ENCODE assay signal across 1 cellular context in the genomic region with DNA sequence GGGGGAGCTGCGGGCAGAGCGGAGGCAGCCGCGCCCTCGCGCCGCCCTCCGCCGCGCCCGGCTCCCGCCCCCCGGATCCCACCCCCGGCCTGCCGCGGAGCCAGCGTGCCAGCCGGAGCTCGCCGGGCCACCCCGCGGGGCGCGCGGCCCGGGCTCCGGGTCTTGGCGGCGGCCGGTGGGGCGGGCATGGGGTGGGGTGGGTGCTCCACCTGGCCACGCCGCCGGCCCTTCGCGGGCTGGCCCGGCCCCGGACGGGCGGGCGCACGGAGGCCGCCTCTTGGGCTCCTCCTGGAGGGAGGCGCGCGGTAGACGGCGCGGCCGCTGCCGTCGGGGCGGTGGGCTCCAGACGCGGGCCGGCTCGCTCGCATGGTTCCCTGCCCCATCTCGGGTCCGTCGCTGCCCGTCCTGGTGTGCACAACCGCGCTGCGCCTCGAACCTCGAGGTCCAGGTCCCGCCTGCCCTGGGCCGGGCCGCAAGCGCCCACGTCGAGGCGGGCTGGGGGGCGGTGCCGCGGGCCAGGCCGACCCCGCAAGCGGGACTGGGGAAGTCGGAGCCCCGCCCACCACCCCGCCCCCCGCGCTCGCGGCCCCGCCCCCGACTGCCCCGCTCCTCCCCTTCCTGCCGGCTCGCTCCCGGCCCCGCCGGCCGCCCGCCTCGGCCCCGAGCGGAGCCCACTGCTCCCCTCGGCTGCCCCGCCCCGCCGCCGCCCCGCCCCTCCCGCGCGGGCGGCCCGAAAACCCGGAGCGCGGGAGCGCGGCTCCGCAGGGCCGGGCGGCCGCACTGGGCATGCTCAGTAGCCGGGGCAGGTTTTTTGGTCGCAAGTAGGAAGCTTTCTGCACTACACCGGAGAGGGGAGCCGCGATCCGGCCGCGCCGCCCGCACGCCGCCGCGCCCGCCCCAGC.
TF ChIP-seq lines count a peak whose summit lies in the region.

TSS of gene CDYL (plus strand) at position 814 of the 902 bp plus-strand sequence. CDS start 380 bp downstream, outside the sequence.

TF ChIP-seq in HepG2, 621 proteins besides CTCF, POLR2A, EP300 and RAD21 (continued from another document and continues in another):
- TF ChIP-seq ZNF687 (CRISPR knock-in tag; IDR thresholded peaks at IDR 0.05) (peak; percentile 73), KLF11 (CRISPR knock-in tag; IDR thresholded peaks at IDR 0.05) (no peak), JUN (CRISPR knock-in tag; IDR thresholded peaks at IDR 0.05) (no peak), ZFP36 (IDR thresholded peaks at IDR 0.05; ENCODE audit: borderline replicate concordance, low read depth, low read length, partially characterized antibody) (no peak), FOXA3 (CRISPR knock-in tag; IDR thresholded peaks at IDR 0.05) (no peak), BHLHE40 (IDR thresholded peaks at IDR 0.05; ENCODE audit: low read length) (no peak), PHF8 (CRISPR knock-in tag; IDR thresholded peaks at IDR 0.05) (peak; percentile 62), ZKSCAN5 (CRISPR knock-in tag; IDR thresholded peaks at IDR 0.05) (no peak), ZNF484 (CRISPR knock-in tag; IDR thresholded peaks at IDR 0.05; ENCODE audit: borderline replicate concordance, low read depth) (no peak), KAT8 (CRISPR knock-in tag; IDR thresholded peaks at IDR 0.05) (no peak), HOXA9 (CRISPR knock-in tag; IDR thresholded peaks at IDR 0.05; ENCODE audit: borderline replicate concordance) (no peak), ZNF564 (CRISPR knock-in tag; IDR thresholded peaks at IDR 0.05) (0 out of 2 replicates have a peak, but pooled peaks have one; percentile 6), SMARCE1 (IDR thresholded peaks at IDR 0.05; ENCODE audit: borderline replicate concordance) (no peak), ZNF282 (IDR thresholded peaks at IDR 0.05; ENCODE audit: partially characterized antibody) (no peak), ZSCAN5A (CRISPR knock-in tag; IDR thresholded peaks at IDR 0.05; ENCODE audit: borderline replicate concordance) (no peak), ZNF883 (CRISPR knock-in tag; IDR thresholded peaks at IDR 0.05; ENCODE audit: not compliant biosample characterization) (no peak), ZBED4 (CRISPR knock-in tag; IDR thresholded peaks at IDR 0.05; ENCODE audit: borderline replicate concordance) (no peak; the same call in 1 of the 2 replicates), RFXAP (CRISPR knock-in tag; IDR thresholded peaks at IDR 0.05; ENCODE audit: borderline replicate concordance) (no peak; the same call in 1 of the 2 replicates), HCFC1 (IDR thresholded peaks at IDR 0.05; ENCODE audit: low read depth, low read length) (no peak), TRIM24 (CRISPR knock-in tag; IDR thresholded peaks at IDR 0.05) (no peak), HOXA5 (CRISPR knock-in tag; IDR thresholded peaks at IDR 0.05) (no peak), SMYD3 (CRISPR knock-in tag; IDR thresholded peaks at IDR 0.05) (no peak), ZNF350 (CRISPR knock-in tag; IDR thresholded peaks at IDR 0.05; ENCODE audit: borderline replicate concordance, low read depth) (no peak), ZNF614 (CRISPR knock-in tag; IDR thresholded peaks at IDR 0.05; ENCODE audit: borderline replicate concordance) (0 out of 2 replicates have a peak, but pooled peaks have one; percentile 38), CENPX (CRISPR knock-in tag; IDR thresholded peaks at IDR 0.05) (no peak), ZNF30 (CRISPR knock-in tag; IDR thresholded peaks at IDR 0.05) (no peak), ZNF605 (CRISPR knock-in tag; IDR thresholded peaks at IDR 0.05) (no peak), ZNF724P (CRISPR knock-in tag; IDR thresholded peaks at IDR 0.05; ENCODE audit: borderline replicate concordance) (no peak; the same call in 1 of the 2 replicates), IKZF4 (CRISPR knock-in tag; IDR thresholded peaks at IDR 0.05; ENCODE audit: borderline replicate concordance, low read depth, not compliant biosample characterization) (peak; percentile 79)
- TF ChIP-seq, protein P1, sequence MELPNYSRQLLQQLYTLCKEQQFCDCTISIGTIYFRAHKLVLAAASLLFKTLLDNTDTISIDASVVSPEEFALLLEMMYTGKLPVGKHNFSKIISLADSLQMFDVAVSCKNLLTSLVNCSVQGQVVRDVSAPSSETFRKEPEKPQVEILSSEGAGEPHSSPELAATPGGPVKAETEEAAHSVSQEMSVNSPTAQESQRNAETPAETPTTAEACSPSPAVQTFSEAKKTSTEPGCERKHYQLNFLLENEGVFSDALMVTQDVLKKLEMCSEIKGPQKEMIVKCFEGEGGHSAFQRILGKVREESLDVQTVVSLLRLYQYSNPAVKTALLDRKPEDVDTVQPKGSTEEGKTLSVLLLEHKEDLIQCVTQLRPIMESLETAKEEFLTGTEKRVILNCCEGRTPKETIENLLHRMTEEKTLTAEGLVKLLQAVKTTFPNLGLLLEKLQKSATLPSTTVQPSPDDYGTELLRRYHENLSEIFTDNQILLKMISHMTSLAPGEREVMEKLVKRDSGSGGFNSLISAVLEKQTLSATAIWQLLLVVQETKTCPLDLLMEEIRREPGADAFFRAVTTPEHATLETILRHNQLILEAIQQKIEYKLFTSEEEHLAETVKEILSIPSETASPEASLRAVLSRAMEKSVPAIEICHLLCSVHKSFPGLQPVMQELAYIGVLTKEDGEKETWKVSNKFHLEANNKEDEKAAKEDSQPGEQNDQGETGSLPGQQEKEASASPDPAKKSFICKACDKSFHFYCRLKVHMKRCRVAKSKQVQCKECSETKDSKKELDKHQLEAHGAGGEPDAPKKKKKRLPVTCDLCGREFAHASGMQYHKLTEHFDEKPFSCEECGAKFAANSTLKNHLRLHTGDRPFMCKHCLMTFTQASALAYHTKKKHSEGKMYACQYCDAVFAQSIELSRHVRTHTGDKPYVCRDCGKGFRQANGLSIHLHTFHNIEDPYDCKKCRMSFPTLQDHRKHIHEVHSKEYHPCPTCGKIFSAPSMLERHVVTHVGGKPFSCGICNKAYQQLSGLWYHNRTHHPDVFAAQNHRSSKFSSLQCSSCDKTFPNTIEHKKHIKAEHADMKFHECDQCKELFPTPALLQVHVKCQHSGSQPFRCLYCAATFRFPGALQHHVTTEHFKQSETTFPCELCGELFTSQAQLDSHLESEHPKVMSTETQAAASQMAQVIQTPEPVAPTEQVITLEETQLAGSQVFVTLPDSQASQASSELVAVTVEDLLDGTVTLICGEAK (IDR thresholded peaks at IDR 0.05): no peak
- TF ChIP-seq, protein P1 (CRISPR knock-in tag; IDR thresholded peaks at IDR 0.05): no peak
- TF ChIP-seq, protein P2, sequence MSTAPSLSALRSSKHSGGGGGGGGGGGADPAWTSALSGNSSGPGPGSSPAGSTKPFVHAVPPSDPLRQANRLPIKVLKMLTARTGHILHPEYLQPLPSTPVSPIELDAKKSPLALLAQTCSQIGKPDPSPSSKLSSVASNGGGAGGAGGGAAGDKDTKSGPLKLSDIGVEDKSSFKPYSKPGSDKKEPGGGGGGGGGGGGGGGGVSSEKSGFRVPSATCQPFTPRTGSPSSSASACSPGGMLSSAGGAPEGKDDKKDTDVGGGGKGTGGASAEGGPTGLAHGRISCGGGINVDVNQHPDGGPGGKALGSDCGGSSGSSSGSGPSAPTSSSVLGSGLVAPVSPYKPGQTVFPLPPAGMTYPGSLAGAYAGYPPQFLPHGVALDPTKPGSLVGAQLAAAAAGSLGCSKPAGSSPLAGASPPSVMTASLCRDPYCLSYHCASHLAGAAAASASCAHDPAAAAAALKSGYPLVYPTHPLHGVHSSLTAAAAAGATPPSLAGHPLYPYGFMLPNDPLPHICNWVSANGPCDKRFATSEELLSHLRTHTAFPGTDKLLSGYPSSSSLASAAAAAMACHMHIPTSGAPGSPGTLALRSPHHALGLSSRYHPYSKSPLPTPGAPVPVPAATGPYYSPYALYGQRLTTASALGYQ (CRISPR knock-in tag; IDR thresholded peaks at IDR 0.05): peak; percentile 3; the same call in 1 of the 2 replicates
